9 cellular contexts compared by ENCODE assay signal in genomic region chr3:58584690-58585004, GRCh38. TPM values are rescaled to one million over a fixed set of nuclear protein-coding genes. Genes with fewer than 3 reads are reported as not detected.
DNase-seq lines count a peak whose midpoint lies in the region; ATAC-seq, FAIRE-seq and TF ChIP-seq lines count a peak whose summit lies in the region.
"Had no signal": no experiment of that assay in that cellular context is flagged by ENCODE, and none has a peak within 500 bp of the region (broad histone marks: within the 10 kb centered on the region; RNA-seq: fewer than 3 reads in every experiment).

No MANE protein-coding gene starts in this region.

- H3K9ac ChIP-seq in HUES48 (ENCODE audit: low read depth, low read length), result no peak overlapping the region

- DNase-seq in A673 (ENCODE audit: low spot score), result no peak
- DNase-seq in bronchial epithelial cell (ENCODE audit: low read depth), result no peak
- peak in 1 of 3 donors; percentile 34 for DNase-seq in mucosa of descending colon
- DNase-seq in HCEC 1CT, result no peak
- DNase-seq in foreskin melanocyte, result no peak
- no peak for DNase-seq in posterior vena cava (ENCODE audit: low spot score)
- no peak for DNase-seq in NOMO-1 (lab: John Stamatoyannopoulos, UW; ENCODE audit: unreplicated experiment in 2 of 2)

- H3K9me3 ChIP-seq in A673 (ENCODE audit: low read depth, low read length, poor library complexity, severe bottlenecking), result no peaks in the 10 kb centered on the region
- no peaks in the 10 kb centered on the region for H3K9me3 ChIP-seq in HUES48 (ENCODE audit: control insufficient read depth, insufficient read depth, low read length)
- no peaks in the 10 kb centered on the region for H3K9me3 ChIP-seq in mucosa of descending colon

- H3K4me1 ChIP-seq in A673 (ENCODE audit: insufficient read depth, low read length, poor library complexity, severe bottlenecking) (peaks cover 17% of the 10 kb centered on the region), HUES48 (ENCODE audit: control insufficient read depth, insufficient read depth, low read length) (peaks cover 34% of the 10 kb centered on the region), mucosa of descending colon (ENCODE audit: low read depth) (peaks cover 9% of the 10 kb centered on the region)

- H3K36me3 ChIP-seq in A673 (ENCODE audit: insufficient read depth, low read length, poor library complexity, severe bottlenecking), result no peaks in the 10 kb centered on the region
- no peaks in the 10 kb centered on the region for H3K36me3 ChIP-seq in HUES48 (ENCODE audit: control insufficient read depth, insufficient read depth, low read length)
- no peaks in the 10 kb centered on the region for H3K36me3 ChIP-seq in bronchial epithelial cell (ENCODE audit: control insufficient read depth, insufficient read depth, low read length)
- H3K36me3 ChIP-seq in mucosa of descending colon (ENCODE audit: low read depth), result no peaks in the 10 kb centered on the region

- CTCF ChIA-PET in A673 (lab: Charles Lee), result no interaction called here

- no peak overlapping the region for H3K27ac ChIP-seq in A673 (ENCODE audit: low read depth, low read length, poor library complexity, severe bottlenecking)
- no peak overlapping the region for H3K27ac ChIP-seq in HUES48 (ENCODE audit: low read depth, low read length)

- H3K4me3 ChIP-seq in A673 (ENCODE audit: low read depth, low read length, poor library complexity, severe bottlenecking), result peak overlapping the region; percentile 44
- H3K4me3 ChIP-seq in HUES48 (ENCODE audit: low read depth, low read length), result peak overlapping the region; percentile 53
- H3K4me3 ChIP-seq in bronchial epithelial cell (ENCODE audit: low read depth, low read length), result peak overlapping the region; percentile 35
- no peak overlapping the region for H3K4me3 ChIP-seq in mucosa of descending colon

- TF ChIP-seq CTCF in A673 (conservative IDR thresholded peaks at IDR 0.05; ENCODE audit: low read depth, low read length), result no peak
- no peak for TF ChIP-seq CTCF in bronchial epithelial cell (IDR thresholded peaks at IDR 0.05; ENCODE audit: insufficient read depth, low read length, severe bottlenecking)
- no peak for TF ChIP-seq CTCF in mucosa of descending colon (IDR thresholded peaks at IDR 0.05)

- ATAC-seq in mucosa of descending colon, result peak; percentile 15

- FAIRE-seq in bronchial epithelial cell (lab: Jason Lieb, UNC), result no peak

- no TSS peak for BruUV-seq in A673 (replicated peaks; lab: Mats Ljungman, UMichigan)

- POLR2A ChIA-PET in A673 (lab: Charles Lee; ENCODE audit: low non-redundant PET), result no interaction called here

- intact Hi-C loops in A673 (cut with micrococcal nuclease; ENCODE audit: unreplicated experiment) (no loop called here), mucosa of descending colon (cut with DNase I, micrococcal nuclease) (no loop called here), posterior vena cava (cut with DNase I) (no loop called here)

- peaks cover 7% of the 10 kb centered on the region for H3K27me3 ChIP-seq in A673 (replicated peaks; ENCODE audit: insufficient read depth, low read depth, low read length, poor library complexity)
- H3K27me3 ChIP-seq in HUES48 (ENCODE audit: control insufficient read depth, insufficient read depth, low read length), result peaks cover 44% of the 10 kb centered on the region
- H3K27me3 ChIP-seq in bronchial epithelial cell (ENCODE audit: control insufficient read depth, insufficient read depth, low read length), result peaks cover 21% of the 10 kb centered on the region

RNA-seq across cellular contexts. Expression of gene FAM107A, which starts 7.5 kb away (rescaled TPM):
- total RNA-seq in A673 (2021) (not detected in 2 replicates), bronchial epithelial cell (not detected in 2 replicates), mucosa of descending colon (10 to 100 TPM in 2 of 3 donors, 1 to 10 TPM in 1; 2.2 to 24.1 (median 23.6) TPM), posterior vena cava (10 to 100 TPM; 22.9 to 38.7 TPM)
- total RNA-seq: T-helper 1 cell treated with Interleukin-12 subunit alpha and Interleukin-12 subunit beta and Interleukin-4 antibody, amounts not matched to agents 30 ng/mL and 1 ng/mL, for 36 hours had no signal

RNA-seq across cellular contexts. Expression of gene ACOX2, which starts 47.7 kb away (rescaled TPM):
- total RNA-seq in A673 (2021) (5.4 and 7.2 TPM in 2 replicates), bronchial epithelial cell (0.26 TPM in 1 of 2 replicates, not detected in the other), mucosa of descending colon (10 to 100 TPM; 34.8 to 51.2 (median 48.9) TPM), posterior vena cava (10 to 100 TPM; 11.9 to 20.6 TPM)
- total RNA-seq: T-helper 1 cell treated with Interleukin-12 subunit alpha and Interleukin-12 subunit beta and Interleukin-4 antibody, amounts not matched to agents 30 ng/mL and 1 ng/mL, for 36 hours had no signal
